22 cellular contexts compared by ENCODE assay signal in the genomic region with DNA sequence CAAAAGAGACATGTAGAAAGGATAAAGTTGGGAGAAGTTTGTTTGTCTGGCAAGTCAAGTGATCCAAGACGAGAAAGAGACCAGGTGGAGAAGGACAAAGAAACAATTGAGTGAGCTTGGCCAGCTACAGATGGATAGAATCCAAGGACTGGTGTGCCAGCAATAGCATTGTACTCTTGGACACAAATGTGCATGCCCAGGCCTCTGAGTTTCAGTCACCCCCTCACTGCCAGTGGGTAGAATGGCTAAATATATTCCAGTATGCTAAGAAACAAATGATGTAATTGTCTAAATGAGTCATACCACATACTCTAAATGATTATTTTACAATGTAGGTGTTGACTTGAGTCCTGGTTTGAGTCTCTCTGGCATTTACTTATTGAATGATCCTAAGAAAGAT.
DNase-seq lines count a peak whose midpoint lies in the region; ATAC-seq and TF ChIP-seq lines count a peak whose summit lies in the region.
"Had no signal": no experiment of that assay in that cellular context is flagged by ENCODE, and none has a peak within 500 bp of the region (broad histone marks: within the 10 kb centered on the region; RNA-seq: fewer than 3 reads in every experiment).

No MANE protein-coding gene starts in this region.

- no peaks in the 10 kb centered on the region for H3K79me2 ChIP-seq in mammary epithelial cell (ENCODE audit: insufficient read depth, low read length)
- H3K79me2 ChIP-seq in smooth muscle cell (ENCODE audit: low read depth), result no peaks in the 10 kb centered on the region

- H3K9me3 ChIP-seq in mammary epithelial cell (replicated peaks; ENCODE audit: insufficient read depth, low read length) (peaks cover 2% of the 10 kb centered on the region), smooth muscle cell (replicated peaks; ENCODE audit: low read depth) (no peaks in the 10 kb centered on the region)

- peaks cover 5 to 9% of the 10 kb centered on the region in 2 donors for H3K9me3 Mint-ChIP-seq in activated T-cell treated with anti-CD3 and anti-CD28 coated beads, Interleukin-2, amount 50 U/mL, for 72 hours

- H3K27ac Mint-ChIP-seq in activated T-cell treated with anti-CD3 and anti-CD28 coated beads, Interleukin-2, amount 50 U/mL, for 72 hours, result peak overlapping the region; percentile 46
- H3K27ac Mint-ChIP-seq: activated B cell treated with CpG ODN at 0.5 μM for 24 hours; activated CD8-positive, alpha-beta T cell treated with anti-CD3 and anti-CD28 coated beads for 36 hours; activated naive CD4-positive, alpha-beta T cell treated with anti-CD3 and anti-CD28 coated beads, Interleukin-2, amount 50 U/mL, for 72 hours; activated T-cell treated with anti-CD3 and anti-CD28 coated beads, Interleukin-2, amount 50 U/mL, for 24 hours; CD4-positive, CD25-positive, alpha-beta regulatory T cell; immature natural killer cell; memory B cell; natural killer cell treated with Interleukin-12 subunit alpha and Interleukin-12 subunit beta and Interleukin-15 and Interleukin-18, amount 100 ng/mL, for 72 hours; stimulated activated memory B cell treated with anti-CD40 and anti-IgM and Interleukin-4, amounts not matched to agents 10 μg/mL and 1 μg/mL and 100 μg/mL, for 72 hours; T-cell had no signal

- H3K9ac ChIP-seq in mammary epithelial cell (ENCODE audit: insufficient read depth, low read length) (no peak overlapping the region), smooth muscle cell (ENCODE audit: low read depth) (no peak overlapping the region)

- no peaks in the 10 kb centered on the region for H3K27me3 Mint-ChIP-seq in activated T-cell treated with anti-CD3 and anti-CD28 coated beads, Interleukin-2, amount 50 U/mL, for 72 hours (ENCODE audit: low read depth)
- H3K27me3 Mint-ChIP-seq: activated B cell treated with CpG ODN at 0.5 μM for 24 hours; activated CD8-positive, alpha-beta T cell treated with anti-CD3 and anti-CD28 coated beads for 36 hours; activated T-cell treated with anti-CD3 and anti-CD28 coated beads, Interleukin-2, amount 50 U/mL, for 24 hours; CD4-positive, CD25-positive, alpha-beta regulatory T cell; memory B cell; natural killer cell treated with Interleukin-12 subunit alpha and Interleukin-12 subunit beta and Interleukin-15 and Interleukin-18, amount 100 ng/mL, for 72 hours; stimulated activated memory B cell treated with anti-CD40 and anti-IgM and Interleukin-4, amounts not matched to agents 10 μg/mL and 1 μg/mL and 100 μg/mL, for 72 hours; T-cell had no signal

- H3F3A ChIP-seq in smooth muscle cell (ENCODE audit: low read depth), result no peaks in the 10 kb centered on the region

- no TSS peak for BruUV-seq in mammary epithelial cell (replicated peaks; lab: Mats Ljungman, UMichigan)

- no peaks in the 10 kb centered on the region for H3K4me1 ChIP-seq in mammary epithelial cell (ENCODE audit: insufficient read depth, low read length)
- no peaks in the 10 kb centered on the region for H3K4me1 ChIP-seq in smooth muscle cell (ENCODE audit: low read depth)

- H3K36me3 ChIP-seq in mammary epithelial cell (ENCODE audit: insufficient read depth, low read length) (no peaks in the 10 kb centered on the region), smooth muscle cell (ENCODE audit: low read depth) (no peaks in the 10 kb centered on the region)

- no peak overlapping the region for H2AFZ ChIP-seq in mammary epithelial cell (ENCODE audit: low read depth, low read length)
- H2AFZ ChIP-seq in smooth muscle cell (ENCODE audit: low read depth), result no peak overlapping the region

- intact Hi-C loops in mammary epithelial cell (cut with micrococcal nuclease), result no loop called here

- no peak for ATAC-seq in activated T-cell treated with anti-CD3 and anti-CD28 coated beads, Interleukin-2, amount 50 U/mL, for 72 hours (replicated peaks in 1 of 2)
- ATAC-seq in GM21717 (IDR thresholded peaks at IDR 0.05; ENCODE audit: unreplicated experiment), result no peak
- ATAC-seq: activated CD8-positive, alpha-beta T cell treated with anti-CD3 and anti-CD28 coated beads for 36 hours; activated naive CD4-positive, alpha-beta T cell treated with anti-CD3 and anti-CD28 coated beads, Interleukin-2, amount 50 U/mL, for 72 hours; natural killer cell treated with Interleukin-12 subunit alpha and Interleukin-12 subunit beta and Interleukin-15 and Interleukin-18, amount 100 ng/mL, for 72 hours; stimulated activated memory B cell treated with anti-CD40 and anti-IgM and Interleukin-4, amounts not matched to agents 10 μg/mL and 1 μg/mL and 100 μg/mL, for 72 hours; T-cell had no signal

- H3K4me1 Mint-ChIP-seq in activated T-cell treated with anti-CD3 and anti-CD28 coated beads, Interleukin-2, amount 50 U/mL, for 72 hours (ENCODE audit: low read depth), result no peaks in the 10 kb centered on the region
- H3K4me1 Mint-ChIP-seq: activated B cell treated with CpG ODN at 0.5 μM for 24 hours; CD4-positive, CD25-positive, alpha-beta regulatory T cell; immature natural killer cell; memory B cell; stimulated activated memory B cell treated with anti-CD40 and anti-IgM and Interleukin-4, amounts not matched to agents 10 μg/mL and 1 μg/mL and 100 μg/mL, for 72 hours; T-cell had no signal

- no peak overlapping the region for H3K4me3 Mint-ChIP-seq in activated T-cell treated with anti-CD3 and anti-CD28 coated beads, Interleukin-2, amount 50 U/mL, for 72 hours
- H3K4me3 Mint-ChIP-seq: activated B cell treated with CpG ODN at 0.5 μM for 24 hours; activated CD8-positive, alpha-beta T cell treated with anti-CD3 and anti-CD28 coated beads for 36 hours; activated T-cell treated with anti-CD3 and anti-CD28 coated beads, Interleukin-2, amount 50 U/mL, for 24 hours; CD4-positive, CD25-positive, alpha-beta regulatory T cell; immature natural killer cell; memory B cell; natural killer cell treated with Interleukin-12 subunit alpha and Interleukin-12 subunit beta and Interleukin-15 and Interleukin-18, amount 100 ng/mL, for 72 hours; stimulated activated memory B cell treated with anti-CD40 and anti-IgM and Interleukin-4, amounts not matched to agents 10 μg/mL and 1 μg/mL and 100 μg/mL, for 72 hours; T-cell had no signal

- H3K4me2 ChIP-seq in mammary epithelial cell (ENCODE audit: insufficient read depth, low read depth, low read length) (no peak overlapping the region), smooth muscle cell (no peak overlapping the region)

- H3K27ac ChIP-seq in mammary epithelial cell (ENCODE audit: insufficient read depth, low read depth, low read length) (no peak overlapping the region), smooth muscle cell (ENCODE audit: low read depth) (no peak overlapping the region)

- in situ Hi-C loops in mammary epithelial cell (cut with MboI; ENCODE audit: low sequenced_read_pairs in 2 of 2), result no loop called here

- H3K36me3 Mint-ChIP-seq in activated T-cell treated with anti-CD3 and anti-CD28 coated beads, Interleukin-2, amount 50 U/mL, for 72 hours (ENCODE audit: insufficient read depth in 2 of 2), result no peaks in the 10 kb centered on the region
- H3K36me3 Mint-ChIP-seq: activated naive CD4-positive, alpha-beta T cell treated with anti-CD3 and anti-CD28 coated beads, Interleukin-2, amount 50 U/mL, for 72 hours; CD4-positive, CD25-positive, alpha-beta regulatory T cell; memory B cell; stimulated activated memory B cell treated with anti-CD40 and anti-IgM and Interleukin-4, amounts not matched to agents 10 μg/mL and 1 μg/mL and 100 μg/mL, for 72 hours; T-cell had no signal

- WGBS in mammary epithelial cell (ENCODE audit: low coverage, missing lambda C conversion rate), result 0% methylated on average over 1 of the region's 1 CpG
- WGBS in smooth muscle cell (ENCODE audit: low lambda C conversion rate), result 88% methylated on average over 1 of the region's 1 CpG

- dilution Hi-C loops in mammary epithelial cell (cut with HindIII; ENCODE audit: low sequenced_read_pairs), result no loop called here

- H4K20me1 ChIP-seq in mammary epithelial cell (ENCODE audit: insufficient read depth, low read length) (no peaks in the 10 kb centered on the region), smooth muscle cell (ENCODE audit: low read depth) (no peaks in the 10 kb centered on the region)

- DNase-seq in activated T-cell treated with anti-CD3 and anti-CD28 coated beads, Interleukin-2, amount 50 U/mL, for 72 hours, result no peak
- DNase-seq in activated T-cell treated with anti-CD3 and anti-CD28 coated beads, Interleukin-2, amount 50 U/mL, for 48 hours, result no peak
- peak; percentile 37 for DNase-seq in mammary epithelial cell
- DNase-seq in kidney tubule cell (ENCODE audit: low spot score), result peak; percentile 3
- peak; percentile 87 for DNase-seq in superior temporal gyrus (ENCODE audit: extremely low spot score)
- DNase-seq in DMS79 treated with DMSO at 0.1 percent for 48 hours (lab: John Stamatoyannopoulos, UW), result no peak
- no peak for DNase-seq in smooth muscle cell (lab: John Stamatoyannopoulos, UW; ENCODE audit: unreplicated experiment)
- DNase-seq: activated B cell treated with CpG ODN at 0.5 μM for 24 hours; activated CD8-positive, alpha-beta T cell treated with anti-CD3 and anti-CD28 coated beads for 36 hours; activated T-cell treated with anti-CD3 and anti-CD28 coated beads, Interleukin-2, amount 50 U/mL, for 24 hours; CD4-positive, CD25-positive, alpha-beta regulatory T cell; immature natural killer cell; NCI-H1092 treated with DMSO at 0.1 percent for 48 hours; NCI-H2171 treated with DMSO at 0.1 percent for 48 hours; SHP77 treated with DMSO at 0.1 percent for 48 hours; stimulated activated CD4-positive, alpha-beta T cell treated with anti-CD3 and anti-CD28 coated beads, Interleukin-15, amount 100 ng/mL, for 24 hours; T-cell had no signal

- no peak for TF ChIP-seq CTCF in mammary epithelial cell (conservative IDR thresholded peaks at IDR 0.05 in 1 of 2, IDR thresholded peaks at IDR 0.05 in 1 of 2; ENCODE audit: extremely low read depth in 1 of 2, insufficient read depth in 1 of 2, low read depth in 1 of 2, low read length in 2 of 2)
- TF ChIP-seq CTCF in smooth muscle cell (IDR thresholded peaks at IDR 0.05; ENCODE audit: borderline replicate concordance, insufficient read depth, poor library complexity, severe bottlenecking), result no peak

- H3K27me3 ChIP-seq in mammary epithelial cell (ENCODE audit: insufficient read depth, low read length) (no peaks in the 10 kb centered on the region), smooth muscle cell (ENCODE audit: low read depth) (no peaks in the 10 kb centered on the region)

- no peak overlapping the region for H3K4me3 ChIP-seq in mammary epithelial cell (replicated peaks in 1 of 3; ENCODE audit: insufficient read depth in 1 of 3, low read depth in 2 of 3, low read length in 3 of 3)
- H3K4me3 ChIP-seq in smooth muscle cell, result no peak overlapping the region

- CTCF ChIA-PET in mammary epithelial cell (lab: Charles Lee; ENCODE audit: low non-redundant PET), result no interaction called here

Comparison
In these comparisons a context has a peak if more than half of its experiments do, and no peak if none do; other contexts are left out.
1. DNase-seq: peak in mammary epithelial cell (single experiment), kidney tubule cell (single experiment) and superior temporal gyrus (single experiment); none in activated T-cell treated with anti-CD3 and anti-CD28 coated beads, Interleukin-2, amount 50 U/mL, for 72 hours (0 of 2), activated T-cell treated with anti-CD3 and anti-CD28 coated beads, Interleukin-2, amount 50 U/mL, for 48 hours (0 of 2), DMS79 treated with DMSO at 0.1 percent for 48 hours (single experiment) and smooth muscle cell (single experiment).